In genomic region chr13:34730966-34731365, GRCh38 we compare ENCODE assay signal across 17 cellular contexts.
"Had no signal": no experiment of that assay in that cellular context is flagged by ENCODE, and none has a peak within 500 bp of the region (broad histone marks: within the 10 kb centered on the region; RNA-seq: fewer than 3 reads in every experiment).

No MANE protein-coding gene starts in this region.

- H3K36me3 ChIP-seq: gastrocnemius medialis, right lobe of liver, transverse colon had no signal

- H3K27ac ChIP-seq: gastrocnemius medialis, right lobe of liver, transverse colon had no signal

- H3K4me3 ChIP-seq: gastrocnemius medialis, right lobe of liver, transverse colon had no signal

- H3K27me3 ChIP-seq: gastrocnemius medialis, right lobe of liver, transverse colon had no signal

- H3K9me3 ChIP-seq: gastrocnemius medialis, right lobe of liver, transverse colon had no signal

- DNase-seq: activated CD4-positive, alpha-beta T cell treated with anti-CD3 and anti-CD28 coated beads, Interleukin-2, amount 10 ng/mL, durations not matched to agents 7 days and 5 days; activated CD8-positive, alpha-beta T cell treated with anti-CD3 and anti-CD28 coated beads, Interleukin-2, amount 10 ng/mL, durations not matched to agents 7 days and 5 days; activated naive CD4-positive, alpha-beta T cell treated with anti-CD3 and anti-CD28 coated beads for 36 hours; activated T-cell treated with anti-CD3 and anti-CD28 coated beads, Interleukin-2, amount 50 U/mL, for 24 hours; anterior cingulate cortex; cerebellar nuclear complex; cortex of kidney; gastrocnemius medialis; head of caudate nucleus; left colon; naive B cell; right lobe of liver; small intestine; stimulated activated CD4-positive, alpha-beta T cell treated with anti-CD3 and anti-CD28 coated beads, Interleukin-15, amount 100 ng/mL, for 24 hours; stimulated activated CD4-positive, alpha-beta T cell treated with anti-CD3 and anti-CD28 coated beads, Interleukin-2, amount 100 ng/mL, for 48 hours; T-helper 9 cell; transverse colon had no signal

- ATAC-seq: activated CD8-positive, alpha-beta T cell treated with anti-CD3 and anti-CD28 coated beads, Interleukin-2, amount 10 ng/mL, durations not matched to agents 7 days and 5 days; gastrocnemius medialis; left colon; right lobe of liver had no signal

- H3K4me1 ChIP-seq: gastrocnemius medialis, right lobe of liver, transverse colon had no signal
